In the genomic region with DNA sequence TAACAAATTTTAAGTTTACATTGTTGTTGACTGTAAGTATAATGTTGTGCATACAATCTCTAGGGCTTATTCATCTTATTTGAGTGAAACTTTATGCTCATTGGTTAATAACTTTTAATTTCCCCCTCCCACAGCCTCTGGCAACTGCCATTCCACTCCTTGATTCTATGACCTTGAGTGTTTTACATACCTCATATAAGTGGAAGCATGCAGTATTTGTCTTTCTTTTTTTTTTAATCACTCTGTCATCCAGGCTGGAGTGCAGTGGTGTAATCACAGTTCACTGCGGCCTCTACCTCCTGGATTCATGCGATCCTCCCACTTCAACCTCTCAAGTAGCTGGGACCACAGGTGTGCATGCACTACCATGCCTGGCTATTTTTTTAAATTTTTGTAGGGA, we compare ENCODE assay signal across 22 cellular contexts.
DNase-seq lines count a peak whose midpoint lies in the region; ATAC-seq and TF ChIP-seq lines count a peak whose summit lies in the region.
"Had no signal": no experiment of that assay in that cellular context is flagged by ENCODE, and none has a peak within 500 bp of the region (broad histone marks: within the 10 kb centered on the region; RNA-seq: fewer than 3 reads in every experiment).

No MANE protein-coding gene starts in this region.

- H3K27ac Mint-ChIP-seq in activated CD4-positive, alpha-beta T cell treated with anti-CD3 and anti-CD28 coated beads for 36 hours = no peak overlapping the region
- H3K27ac Mint-ChIP-seq: CD14-positive monocyte; CD4-positive, alpha-beta T cell; CD8-positive, alpha-beta memory T cell; HFFc6 had no signal

- no peaks in the 10 kb centered on the region for H3K36me3 ChIP-seq in body of pancreas (replicated peaks in 1 of 2; ENCODE audit: insufficient read depth in 1 of 2, low read depth in 2 of 2)
- H3K36me3 ChIP-seq in effector memory CD4-positive, alpha-beta T cell (ENCODE audit: control insufficient read depth, insufficient read depth, low read length) = no peaks in the 10 kb centered on the region
- H3K36me3 ChIP-seq: BE2C; BLaER1 treated with 17β-estradiol and CSF1 and Interleukin-3, amounts not matched to agents 10 nM and 100 nM; HAP-1 had no signal

- H3K27ac ChIP-seq in body of pancreas = no peak overlapping the region
- no peak overlapping the region for H3K27ac ChIP-seq in effector memory CD4-positive, alpha-beta T cell (ENCODE audit: insufficient read depth, low read length, poor library complexity, severe bottlenecking)
- H3K27ac ChIP-seq: A549; BLaER1 treated with 17β-estradiol and CSF1 and Interleukin-3, amounts not matched to agents 10 nM and 100 nM had no signal

- TF ChIP-seq CTCF in body of pancreas (IDR thresholded peaks at IDR 0.05) = no peak

- no peaks in the 10 kb centered on the region for H3K27me3 ChIP-seq in body of pancreas
- H3K27me3 ChIP-seq in effector memory CD4-positive, alpha-beta T cell (replicated peaks; ENCODE audit: control insufficient read depth, insufficient read depth, low read length, poor library complexity, severe bottlenecking) = no peaks in the 10 kb centered on the region
- H3K27me3 ChIP-seq: BE2C; BLaER1 treated with 17β-estradiol and CSF1 and Interleukin-3, amounts not matched to agents 10 nM and 100 nM had no signal

- CTCF ChIA-PET in activated CD4-positive, alpha-beta T cell treated with anti-CD3 and anti-CD28 coated beads for 36 hours (lab: Charles Lee) = no interaction called here

- H3K4me3 Mint-ChIP-seq in activated CD4-positive, alpha-beta T cell treated with anti-CD3 and anti-CD28 coated beads for 36 hours = no peak overlapping the region
- H3K4me3 Mint-ChIP-seq: CD14-positive monocyte; CD4-positive, alpha-beta T cell; CD8-positive, alpha-beta memory T cell; HFFc6 had no signal

- no peaks in the 10 kb centered on the region for H3K36me3 Mint-ChIP-seq in activated CD4-positive, alpha-beta T cell treated with anti-CD3 and anti-CD28 coated beads for 36 hours (ENCODE audit: low read depth)
- H3K36me3 Mint-ChIP-seq: CD14-positive monocyte; CD8-positive, alpha-beta memory T cell had no signal

- H3K4me1 Mint-ChIP-seq in activated CD4-positive, alpha-beta T cell treated with anti-CD3 and anti-CD28 coated beads for 36 hours = no peaks in the 10 kb centered on the region
- H3K4me1 Mint-ChIP-seq: CD14-positive monocyte; CD8-positive, alpha-beta memory T cell had no signal

- no peaks in the 10 kb centered on the region for H3K9me3 Mint-ChIP-seq in activated CD4-positive, alpha-beta T cell treated with anti-CD3 and anti-CD28 coated beads for 36 hours (ENCODE audit: low read depth)
- H3K9me3 Mint-ChIP-seq: CD4-positive, alpha-beta T cell; CD8-positive, alpha-beta memory T cell; HFFc6 had no signal

- WGBS in body of pancreas, 2 donors = 83 to 91% methylated on average over 2 of the region's 2 CpGs

- TF ChIP-seq POLR2A in body of pancreas (IDR thresholded peaks at IDR 0.05) = no peak

- peaks cover 11% of the 10 kb centered on the region for H3K27me3 Mint-ChIP-seq in activated CD4-positive, alpha-beta T cell treated with anti-CD3 and anti-CD28 coated beads for 36 hours

- H3K4me3 ChIP-seq in body of pancreas = no peak overlapping the region
- no peak overlapping the region for H3K4me3 ChIP-seq in effector memory CD4-positive, alpha-beta T cell (ENCODE audit: insufficient read depth, low read depth, low read length, poor library complexity, severe bottlenecking)
- H3K4me3 ChIP-seq: A549; BLaER1 treated with 17β-estradiol and CSF1 and Interleukin-3, amounts not matched to agents 10 nM and 100 nM; HAP-1 had no signal

- POLR2A ChIA-PET in activated CD4-positive, alpha-beta T cell treated with anti-CD3 and anti-CD28 coated beads for 36 hours (lab: Charles Lee) = no interaction called here

- peaks cover 3% of the 10 kb centered on the region for H3K4me1 ChIP-seq in body of pancreas
- no peaks in the 10 kb centered on the region for H3K4me1 ChIP-seq in effector memory CD4-positive, alpha-beta T cell (ENCODE audit: control insufficient read depth, insufficient read depth, low read length, poor library complexity, severe bottlenecking)
- H3K4me1 ChIP-seq: A549; BE2C; BLaER1 treated with 17β-estradiol and CSF1 and Interleukin-3, amounts not matched to agents 10 nM and 100 nM; HAP-1 had no signal

- intact Hi-C loops in body of pancreas (cut with DNase I) = no loop called here
- intact Hi-C loops in activated CD4-positive, alpha-beta T cell treated with anti-CD3 and anti-CD28 coated beads for 36 hours (cut with DNase I, micrococcal nuclease) = no loop called here

- no peaks in the 10 kb centered on the region for H3K9me3 ChIP-seq in body of pancreas
- no peaks in the 10 kb centered on the region for H3K9me3 ChIP-seq in effector memory CD4-positive, alpha-beta T cell (ENCODE audit: control insufficient read depth, low read length)
- H3K9me3 ChIP-seq: A549; BE2C; BLaER1 treated with 17β-estradiol and CSF1 and Interleukin-3, amounts not matched to agents 10 nM and 100 nM; HAP-1 had no signal

- ATAC-seq in body of pancreas (peak; percentile 48), HG03521 (IDR thresholded peaks at IDR 0.05; ENCODE audit: unreplicated experiment) (no peak)
- ATAC-seq in activated CD4-positive, alpha-beta T cell treated with anti-CD3 and anti-CD28 coated beads for 36 hours = no peak
- ATAC-seq: A549 had no signal

- peak; percentile 4 for DNase-seq in NCI-H510A (lab: John Stamatoyannopoulos, UW)
- no peak for DNase-seq in NCI-H510A treated with DMSO at 0.1 percent for 48 hours (lab: John Stamatoyannopoulos, UW)
- peak; percentile 64 for DNase-seq in NCI-H2029 (lab: John Stamatoyannopoulos, UW)
- DNase-seq in body of pancreas = no peak
- DNase-seq in renal cortical epithelial cell (ENCODE audit: low read depth) = peak; percentile 2
- no peak for DNase-seq in activated CD4-positive, alpha-beta T cell treated with anti-CD3 and anti-CD28 coated beads for 36 hours
- DNase-seq in effector memory CD4-positive, alpha-beta T cell = no peak
- DNase-seq: 8988T; ACHN; AML-193; BE2C; CD4-positive, alpha-beta T cell; CD8-positive, alpha-beta memory T cell; DMS 273 treated with DMSO at 0.1 percent for 48 hours; GF-D8; GOT3; HFFc6 had no signal

Comparison
In these comparisons a context has a peak if more than half of its experiments do, and no peak if none do; other contexts are left out.
1. DNase-seq: peak in NCI-H510A (single experiment), NCI-H2029 (single experiment) and renal cortical epithelial cell (single experiment); none in NCI-H510A treated with DMSO at 0.1 percent for 48 hours (single experiment), body of pancreas (0 of 4), activated CD4-positive, alpha-beta T cell treated with anti-CD3 and anti-CD28 coated beads for 36 hours (single experiment) and effector memory CD4-positive, alpha-beta T cell (0 of 3).